ENCODE assay signal across 16 cellular contexts in genomic region chr1:209246660-209247059, GRCh38.
A peak's percentile ranks its signal among the peaks of the same experiment; 100 is the strongest.
DNase-seq lines count a peak whose midpoint lies in the region; ATAC-seq and TF ChIP-seq lines count a peak whose summit lies in the region.
"Had no signal": no experiment of that assay in that cellular context is flagged by ENCODE, and none has a peak within 500 bp of the region (broad histone marks: within the 10 kb centered on the region; RNA-seq: fewer than 3 reads in every experiment).

No MANE protein-coding gene starts in this region.

- H3K4me3 ChIP-seq in MG63 (no peak overlapping the region), mammary epithelial cell (replicated peaks in 1 of 3; ENCODE audit: insufficient read depth in 1 of 3, low read depth in 2 of 3, low read length in 3 of 3) (no peak overlapping the region), osteoblast (ENCODE audit: insufficient read depth, low read length) (no peak overlapping the region)
- H3K4me3 ChIP-seq: right atrium auricular region, suprapubic skin had no signal

- TF ChIP-seq CTCF in mammary epithelial cell (conservative IDR thresholded peaks at IDR 0.05 in 1 of 2, IDR thresholded peaks at IDR 0.05 in 1 of 2; ENCODE audit: extremely low read depth in 1 of 2, insufficient read depth in 1 of 2, low read depth in 1 of 2, low read length in 2 of 2): no peak
- TF ChIP-seq CTCF in osteoblast (IDR thresholded peaks at IDR 0.05; ENCODE audit: extremely low read depth, low read depth, low read length): no peak

- no peak overlapping the region for H3K4me2 ChIP-seq in mammary epithelial cell (ENCODE audit: insufficient read depth, low read depth, low read length)
- H3K4me2 ChIP-seq in osteoblast (ENCODE audit: insufficient read depth, low read length): no peak overlapping the region

- H3K9me3 ChIP-seq in MG63 (no peaks in the 10 kb centered on the region), mammary epithelial cell (replicated peaks; ENCODE audit: insufficient read depth, low read length) (no peaks in the 10 kb centered on the region), osteoblast (ENCODE audit: low read depth, low read length) (no peaks in the 10 kb centered on the region)
- H3K9me3 ChIP-seq: right atrium auricular region, suprapubic skin had no signal

- intact Hi-C loops in mammary epithelial cell (cut with micrococcal nuclease): no loop called here

- H3K27me3 ChIP-seq in MG63 (no peaks in the 10 kb centered on the region), mammary epithelial cell (ENCODE audit: insufficient read depth, low read length) (no peaks in the 10 kb centered on the region), osteoblast (ENCODE audit: insufficient read depth, low read length) (no peaks in the 10 kb centered on the region)
- H3K27me3 ChIP-seq: right atrium auricular region had no signal

- H3K36me3 ChIP-seq in MG63: no peaks in the 10 kb centered on the region
- H3K36me3 ChIP-seq in mammary epithelial cell (ENCODE audit: insufficient read depth, low read length): no peaks in the 10 kb centered on the region
- no peaks in the 10 kb centered on the region for H3K36me3 ChIP-seq in osteoblast (ENCODE audit: insufficient read depth, low read length)
- H3K36me3 ChIP-seq: right atrium auricular region, suprapubic skin had no signal

- H3K4me1 ChIP-seq in mammary epithelial cell (ENCODE audit: insufficient read depth, low read length) (peaks cover 13% of the 10 kb centered on the region), osteoblast (ENCODE audit: insufficient read depth, low read length) (no peaks in the 10 kb centered on the region)
- H3K4me1 ChIP-seq: right atrium auricular region, suprapubic skin had no signal

- dilution Hi-C loops in mammary epithelial cell (cut with HindIII; ENCODE audit: low sequenced_read_pairs): loop anchor here (5.0 kb wide), 2 partner anchors 34 to 106 kb away; no protein-coding TSS in a partner anchor

- CTCF ChIA-PET in mammary epithelial cell (lab: Charles Lee; ENCODE audit: low non-redundant PET): no interaction called here

- H3K27ac ChIP-seq in mammary epithelial cell (ENCODE audit: insufficient read depth, low read depth, low read length): no peak overlapping the region
- H3K27ac ChIP-seq in osteoblast (ENCODE audit: low read depth, low read length): no peak overlapping the region
- H3K27ac ChIP-seq: C4-2B, right atrium auricular region, suprapubic skin had no signal

- in situ Hi-C loops in mammary epithelial cell (cut with MboI; ENCODE audit: low sequenced_read_pairs in 2 of 2): no loop called here

- BruUV-seq in mammary epithelial cell (replicated peaks; lab: Mats Ljungman, UMichigan): no TSS peak

- H2AFZ ChIP-seq in mammary epithelial cell (ENCODE audit: low read depth, low read length) (no peak overlapping the region), osteoblast (ENCODE audit: low read length) (no peak overlapping the region)

- H4K20me1 ChIP-seq in mammary epithelial cell (ENCODE audit: insufficient read depth, low read length) (no peaks in the 10 kb centered on the region), osteoblast (ENCODE audit: insufficient read depth, low read length) (no peaks in the 10 kb centered on the region)

- DNase-seq in GM04503 (ENCODE audit: low read depth) (peak; percentile 3), MG63 (peak; percentile 82), mammary epithelial cell (peak; percentile 34), osteoblast (ENCODE audit: insufficient read length, low spot score, missing footprints) (peak; percentile 88), SKM-1 (lab: John Stamatoyannopoulos, UW; ENCODE audit: unreplicated experiment) (no peak), hypothalamus (lab: John Stamatoyannopoulos, UW) (no peak)
- DNase-seq: activated naive CD8-positive, alpha-beta T cell treated with anti-CD3 and anti-CD28 coated beads, Interleukin-2, amount 10 ng/mL, durations not matched to agents 7 days and 5 days; activated T-cell treated with anti-CD3 and anti-CD28 coated beads, Interleukin-2, amount 50 U/mL, for 1 hour; mesendoderm; NCI-H1048; NK-92 treated with Interleukin-12 subunit alpha and Interleukin-12 subunit beta, amount 100 ng/mL, for 24 hours; stimulated activated CD4-positive, alpha-beta T cell treated with anti-CD3 and anti-CD28 coated beads, Interleukin-2, amount 100 ng/mL, for 24 hours had no signal

- no peak for ATAC-seq in HG03342 (IDR thresholded peaks at IDR 0.05; ENCODE audit: unreplicated experiment)

- 72% methylated on average over 3 of the region's 3 CpGs for WGBS in mammary epithelial cell (ENCODE audit: low coverage, missing lambda C conversion rate)

- H3K79me2 ChIP-seq in mammary epithelial cell (ENCODE audit: insufficient read depth, low read length) (no peaks in the 10 kb centered on the region), osteoblast (ENCODE audit: insufficient read depth, low read length) (no peaks in the 10 kb centered on the region)

- no peak overlapping the region for H3K9ac ChIP-seq in mammary epithelial cell (ENCODE audit: insufficient read depth, low read length)

Comparison
In these comparisons a context has a peak if more than half of its experiments do, and no peak if none do; other contexts are left out.
1. DNase-seq: peak in GM04503 (single experiment), MG63 (single experiment), mammary epithelial cell (single experiment) and osteoblast (single experiment); none in SKM-1 (single experiment) and hypothalamus (0 of 51).